Comparison of ENCODE assay signal across 10 cellular contexts in genomic region chr7:74525881-74526280, GRCh38.
A peak's percentile ranks its signal among the peaks of the same experiment; 100 is the strongest.
DNase-seq lines count a peak whose midpoint lies in the region; ATAC-seq and TF ChIP-seq lines count a peak whose summit lies in the region.
"Had no signal": no experiment of that assay in that cellular context is flagged by ENCODE, and none has a peak within 500 bp of the region (broad histone marks: within the 10 kb centered on the region; RNA-seq: fewer than 3 reads in every experiment).

No MANE protein-coding gene starts in this region.

- H3K9me3 ChIP-seq in left ventricle myocardium inferior (replicated peaks): peaks cover 9% of the 10 kb centered on the region
- no peaks in the 10 kb centered on the region for H3K9me3 ChIP-seq in CD8-positive, alpha-beta T cell (ENCODE audit: low read length)
- H3K9me3 ChIP-seq: uterus had no signal

- intact Hi-C loops in Right ventricle myocardium superior (cut with DNase I): no loop called here
- intact Hi-C loops in left ventricle myocardium inferior (cut with micrococcal nuclease): no loop called here
- intact Hi-C loops in CD8-positive, alpha-beta T cell (cut with DNase I, micrococcal nuclease): no loop called here

- H3K36me3 ChIP-seq in left ventricle myocardium inferior: peaks cover 58% of the 10 kb centered on the region
- no peaks in the 10 kb centered on the region for H3K36me3 ChIP-seq in CD8-positive, alpha-beta T cell (ENCODE audit: insufficient read depth, low read length)
- H3K36me3 ChIP-seq: uterus had no signal

- H3K27me3 Mint-ChIP-seq in CD8-positive, alpha-beta T cell (ENCODE audit: low read depth): no peaks in the 10 kb centered on the region

- CTCF ChIA-PET in RWPE1 (lab: Yijun Ruan, JAX): interaction anchor here (0.7 kb wide), 2 partner anchors 19 to 1710 kb away, joined by 3 to 6 read pairs; no protein-coding TSS in a partner anchor
- CTCF ChIA-PET in CD8-positive, alpha-beta T cell (lab: Charles Lee): no interaction called here

- peak; percentile 30 for ATAC-seq in Right ventricle myocardium superior (ENCODE audit: poor library complexity)
- ATAC-seq in HG02763 (IDR thresholded peaks at IDR 0.05; ENCODE audit: unreplicated experiment): no peak
- no peak for ATAC-seq in CD8-positive, alpha-beta T cell

- no peak overlapping the region for H3K4me3 Mint-ChIP-seq in CD8-positive, alpha-beta T cell

- no peaks in the 10 kb centered on the region for H3K4me1 Mint-ChIP-seq in CD8-positive, alpha-beta T cell (ENCODE audit: low read depth)

- H3K4me3 ChIP-seq in left ventricle myocardium inferior: no peak overlapping the region
- no peak overlapping the region for H3K4me3 ChIP-seq in CD8-positive, alpha-beta T cell (ENCODE audit: low read depth, low read length)
- H3K4me3 ChIP-seq: lung, uterus had no signal

- H3K36me3 Mint-ChIP-seq in CD8-positive, alpha-beta T cell: no peaks in the 10 kb centered on the region

- no peak overlapping the region for H3K27ac Mint-ChIP-seq in CD8-positive, alpha-beta T cell

- no peaks in the 10 kb centered on the region for H3K4me1 ChIP-seq in left ventricle myocardium inferior
- no peaks in the 10 kb centered on the region for H3K4me1 ChIP-seq in CD8-positive, alpha-beta T cell (ENCODE audit: insufficient read depth, low read length)
- H3K4me1 ChIP-seq: uterus had no signal

- H3K27me3 ChIP-seq in left ventricle myocardium inferior (ENCODE audit: low read depth): no peaks in the 10 kb centered on the region
- H3K27me3 ChIP-seq in CD8-positive, alpha-beta T cell (ENCODE audit: insufficient read depth, low read length): no peaks in the 10 kb centered on the region
- H3K27me3 ChIP-seq: uterus had no signal

- POLR2A ChIA-PET in RWPE1 (lab: Yijun Ruan, JAX; ENCODE audit: low non-redundant PET): no interaction called here
- POLR2A ChIA-PET in CD8-positive, alpha-beta T cell (lab: Charles Lee): interaction anchor here (0.6 kb wide), 1 partner anchor 78 kb away, joined by 6 read pairs; no protein-coding TSS in a partner anchor

- H3K9me3 Mint-ChIP-seq in CD8-positive, alpha-beta T cell: no peaks in the 10 kb centered on the region

- DNase-seq in Right ventricle myocardium superior: no peak
- no peak for DNase-seq in left ventricle myocardium inferior
- peak; percentile 82 for DNase-seq in RWPE1 (ENCODE audit: low spot score)
- DNase-seq in islet precursor cell: peak; percentile 94
- DNase-seq in GDM1 (lab: John Stamatoyannopoulos, UW): no peak
- no peak for DNase-seq in CD8-positive, alpha-beta T cell
- no peak for DNase-seq in amygdala (lab: John Stamatoyannopoulos, UW)
- DNase-seq: uterus had no signal

- TF ChIP-seq CTCF in left ventricle myocardium inferior (IDR thresholded peaks at IDR 0.05; ENCODE audit: borderline replicate concordance): no peak
- TF ChIP-seq CTCF in RWPE1 (conservative IDR thresholded peaks at IDR 0.05; ENCODE audit: low read depth): no peak
- TF ChIP-seq CTCF in CD8-positive, alpha-beta T cell (IDR thresholded peaks at IDR 0.05): no peak

- H3K27ac ChIP-seq in left ventricle myocardium inferior (replicated peaks): no peak overlapping the region
- H3K27ac ChIP-seq in RWPE1: peak overlapping the region; percentile 89
- no peak overlapping the region for H3K27ac ChIP-seq in CD8-positive, alpha-beta T cell (ENCODE audit: low read depth, low read length)
- H3K27ac ChIP-seq: uterus had no signal

Comparison
In these comparisons a context has a peak if more than half of its experiments do, and no peak if none do; other contexts are left out.
1. DNase-seq: peak in RWPE1 (single experiment) and islet precursor cell (single experiment); none in Right ventricle myocardium superior (single experiment), left ventricle myocardium inferior (single experiment), GDM1 (single experiment), CD8-positive, alpha-beta T cell (0 of 7) and amygdala (0 of 56).